8 cellular contexts compared by ENCODE assay signal in genomic region chr1:113811888-113812660, GRCh38. TPM values are rescaled to one million over a fixed set of nuclear protein-coding genes. Genes with fewer than 3 reads are reported as not detected.
A peak's percentile ranks its signal among the peaks of the same experiment; 100 is the strongest.
DNase-seq lines count a peak whose midpoint lies in the region; ATAC-seq and TF ChIP-seq lines count a peak whose summit lies in the region.

Gene RSBN1 (minus strand): TSS chr1:113812476. CDS start chr1:113812412, 64 bp downstream.

- peak within 1 kb of the TSS; percentile 83 for H3K4me2 ChIP-seq in GM23338

- peaks cover 11% of the 10 kb centered on the region; the same call in 1 of the 2 replicates for H3K4me1 ChIP-seq in GM23338 (ENCODE audit: insufficient read depth)
- peaks cover 17 to 25% of the 10 kb centered on the region in 2 donors for H3K4me1 ChIP-seq in naive thymus-derived CD4-positive, alpha-beta T cell (ENCODE audit: control insufficient read depth in 2 of 2, insufficient read depth in 2 of 2, low read length in 2 of 2)

- no peaks in the 10 kb centered on the region for H3K9me3 Mint-ChIP-seq in GM23338
- H3K9me3 Mint-ChIP-seq in naive thymus-derived CD4-positive, alpha-beta T cell, result peaks cover 0 to 3% (median 0%) of the 10 kb centered on the region in 11 donors
- no peaks in the 10 kb centered on the region for H3K9me3 Mint-ChIP-seq in stimulated activated naive B cell treated with anti-CD40 and anti-IgM and Interleukin-4, amounts not matched to agents 10 μg/mL and 1 μg/mL and 100 μg/mL, for 72 hours

- H3K4me1 Mint-ChIP-seq in GM23338, result peaks cover 13% of the 10 kb centered on the region
- peaks cover 20 to 51% (median 38%) of the 10 kb centered on the region in 7 donors for H3K4me1 Mint-ChIP-seq in naive thymus-derived CD4-positive, alpha-beta T cell
- H3K4me1 Mint-ChIP-seq in stimulated activated naive B cell treated with anti-CD40 and anti-IgM and Interleukin-4, amounts not matched to agents 10 μg/mL and 1 μg/mL and 100 μg/mL, for 72 hours, result peaks cover 11 to 18% of the 10 kb centered on the region in 2 donors

- intact Hi-C loops in naive thymus-derived CD4-positive, alpha-beta T cell (cut with micrococcal nuclease), result loop anchor here (1.0 to 10.0 kb wide), 23 partner anchors 29 to 1250 kb away; partner anchors contain the start of genes AP4B1 (in 2 of the 2), CSDE1 (in 2 of the 2), HIPK1 (in 2 of the 2) and MAGI3 (in 2 of the 2)

- DNase-seq in Daoy (ENCODE audit: low read depth), result peak; percentile 100
- DNase-seq in GM23338 (ENCODE audit: low spot score), result peak; percentile 100
- DNase-seq in LHCN-M2 (ENCODE audit: low read depth), result peak; percentile 99
- DNase-seq in RPMI8226, result peak; percentile 97
- DNase-seq in activated T-helper 1 cell treated with anti-CD3 and anti-CD28 coated beads, Interleukin-2, amount 50 U/mL, for 16 hours (ENCODE audit: low read depth in 1 of 2, low spot score in 1 of 2), result peak; percentile 95 to 98
- DNase-seq in fibroblast of gingiva (ENCODE audit: low read depth), result peak; percentile 99
- peak; percentile 92 to 99 (median 98) for DNase-seq in naive thymus-derived CD4-positive, alpha-beta T cell
- DNase-seq in stimulated activated naive B cell treated with anti-CD40 and anti-IgM and Interleukin-4, amounts not matched to agents 10 μg/mL and 1 μg/mL and 100 μg/mL, for 72 hours, result peak; percentile 99

- H3K27me3 Mint-ChIP-seq in GM23338 (ENCODE audit: insufficient read depth, low read depth, poor library complexity), result peaks cover 10% of the 10 kb centered on the region
- H3K27me3 Mint-ChIP-seq in naive thymus-derived CD4-positive, alpha-beta T cell, result no peaks in the 10 kb centered on the region
- H3K27me3 Mint-ChIP-seq in stimulated activated naive B cell treated with anti-CD40 and anti-IgM and Interleukin-4, amounts not matched to agents 10 μg/mL and 1 μg/mL and 100 μg/mL, for 72 hours, result no peaks in the 10 kb centered on the region

- peak within 1 kb of the TSS; percentile 98 for H3K4me3 Mint-ChIP-seq in GM23338
- H3K4me3 Mint-ChIP-seq in naive thymus-derived CD4-positive, alpha-beta T cell, result peak within 1 kb of the TSS; percentile 91 to 99 (median 97)
- peak within 1 kb of the TSS; percentile 93 to 99 for H3K4me3 Mint-ChIP-seq in stimulated activated naive B cell treated with anti-CD40 and anti-IgM and Interleukin-4, amounts not matched to agents 10 μg/mL and 1 μg/mL and 100 μg/mL, for 72 hours

- H3K4me3 ChIP-seq in GM23338, result peak within 1 kb of the TSS; percentile 72
- peak within 1 kb of the TSS; percentile 88 for H3K4me3 ChIP-seq in naive thymus-derived CD4-positive, alpha-beta T cell (ENCODE audit: low read length)

- no peak for TF ChIP-seq CTCF in GM23338 (conservative IDR thresholded peaks at IDR 0.05; ENCODE audit: low read depth in 2 of 2)

- H2AFZ ChIP-seq in GM23338, result peak within 1 kb of the TSS; percentile 66

- peak; percentile 94 for ATAC-seq in GM23338
- peak; percentile 95 for ATAC-seq in naive thymus-derived CD4-positive, alpha-beta T cell
- ATAC-seq in stimulated activated naive B cell treated with anti-CD40 and anti-IgM and Interleukin-4, amounts not matched to agents 10 μg/mL and 1 μg/mL and 100 μg/mL, for 72 hours (replicated peaks), result peak; percentile 94

- peak within 1 kb of the TSS; percentile 91 for H3K27ac ChIP-seq in GM23338 (ENCODE audit: low read depth)
- peak within 1 kb of the TSS; percentile 97 for H3K27ac ChIP-seq in naive thymus-derived CD4-positive, alpha-beta T cell (ENCODE audit: low read depth, low read length)

- no peaks in the 10 kb centered on the region for H3K9me2 ChIP-seq in GM23338 (ENCODE audit: insufficient read depth)

- peaks cover 46% of the 10 kb centered on the region for H3K79me2 ChIP-seq in GM23338 (replicated peaks; ENCODE audit: insufficient read depth)

- H4K20me1 ChIP-seq in GM23338 (replicated peaks; ENCODE audit: insufficient read depth), result peaks cover 13% of the 10 kb centered on the region; the same call in 1 of the 2 replicates

- CTCF ChIA-PET in naive thymus-derived CD4-positive, alpha-beta T cell (lab: Charles Lee), result interaction anchor here (0.5 to 1.7 kb wide), 4 partner anchors 12 to 93 kb away, joined by 4 to 7 read pairs (median 6); partner anchors contain the start of genes AP4B1 and DCLRE1B

- peaks cover 5% of the 10 kb centered on the region; the same call in 2 of the 3 replicates for H3K36me3 Mint-ChIP-seq in GM23338 (ENCODE audit: low read depth)
- peaks cover 0 to 24% (median 8%) of the 10 kb centered on the region in 5 donors for H3K36me3 Mint-ChIP-seq in naive thymus-derived CD4-positive, alpha-beta T cell
- peaks cover 15 to 17% of the 10 kb centered on the region in 2 donors for H3K36me3 Mint-ChIP-seq in stimulated activated naive B cell treated with anti-CD40 and anti-IgM and Interleukin-4, amounts not matched to agents 10 μg/mL and 1 μg/mL and 100 μg/mL, for 72 hours

- no peaks in the 10 kb centered on the region for H3K27me3 ChIP-seq in GM23338 (ENCODE audit: insufficient read depth)
- H3K27me3 ChIP-seq in naive thymus-derived CD4-positive, alpha-beta T cell (ENCODE audit: control insufficient read depth in 2 of 2, insufficient read depth in 2 of 2, low read length in 2 of 2), result no peaks in the 10 kb centered on the region

- no peaks in the 10 kb centered on the region for H3F3A ChIP-seq in GM23338 (replicated peaks; ENCODE audit: low read depth)

- peak within 1 kb of the TSS; percentile 96 for H3K27ac Mint-ChIP-seq in GM23338
- peak within 1 kb of the TSS; percentile 96 to 99 (median 98) for H3K27ac Mint-ChIP-seq in naive thymus-derived CD4-positive, alpha-beta T cell
- H3K27ac Mint-ChIP-seq in stimulated activated naive B cell treated with anti-CD40 and anti-IgM and Interleukin-4, amounts not matched to agents 10 μg/mL and 1 μg/mL and 100 μg/mL, for 72 hours, result peak within 1 kb of the TSS; percentile 96

- no peaks in the 10 kb centered on the region for H3K9me3 ChIP-seq in naive thymus-derived CD4-positive, alpha-beta T cell (ENCODE audit: control insufficient read depth in 2 of 3, low read length in 3 of 3)

- no peaks in the 10 kb centered on the region for H3K36me3 ChIP-seq in GM23338 (ENCODE audit: insufficient read depth)
- peaks cover 0 to 6% (median 0%) of the 10 kb centered on the region in 3 experiments for H3K36me3 ChIP-seq in naive thymus-derived CD4-positive, alpha-beta T cell (ENCODE audit: control insufficient read depth in 2 of 3, insufficient read depth in 3 of 3, low read length in 3 of 3)

- POLR2A ChIA-PET in naive thymus-derived CD4-positive, alpha-beta T cell (lab: Charles Lee), result interaction anchor here (0.8 to 3.5 kb wide), 23 partner anchors 13 to 1192 kb away, joined by 3 to 45 read pairs (median 5); partner anchors contain the start of genes AP4B1, CAPZA1, DCLRE1B and PHTF1

TF ChIP-seq in GM23338, 12 proteins besides CTCF, POLR2A, EP300 and RAD21:
- TF ChIP-seq EZH2phosphoT487 (IDR thresholded peaks at IDR 0.05; ENCODE audit: unreplicated experiment) (no peak), ETS1 (IDR thresholded peaks at IDR 0.05) (peak; percentile 95), POLR2AphosphoS5 (IDR thresholded peaks at IDR 0.05; ENCODE audit: low read depth) (peak; percentile 77), CREB1 (CRISPR knock-in tag; IDR thresholded peaks at IDR 0.05; ENCODE audit: low read depth) (peak; percentile 77; the same call in 1 of the 2 replicates), EZH2 (IDR thresholded peaks at IDR 0.05; ENCODE audit: low read depth, unreplicated experiment) (no peak), JUNB (IDR thresholded peaks at IDR 0.05; ENCODE audit: unreplicated experiment) (no peak), ZNF114 (CRISPR knock-in tag; IDR thresholded peaks at IDR 0.05) (no peak)

RNA-seq across cellular contexts. Expression of gene RSBN1, which starts in this region (rescaled TPM):
- total RNA-seq in Daoy (2014; rRNA removed; shearing (Covaris generic)), result 8.9 and 11.8 TPM in 2 replicates
- 15.4 and 29.9 TPM in 2 replicates for total RNA-seq in GM23338 (2014; rRNA removed; shearing (Covaris generic))
- polyA plus RNA-seq in GM23338 (2016; fragmentation: Nextera tagmentation; extraction: Ambion mirVana), result 17.4 and 18.9 TPM in 2 replicates
- total RNA-seq in LHCN-M2 (2014; rRNA removed), result 8.1 and 10.7 TPM in 2 replicates
- 3.6 TPM for polyA plus RNA-seq in LHCN-M2 (2012)
- total RNA-seq in naive thymus-derived CD4-positive, alpha-beta T cell, result 10 to 100 TPM; 29.9 to 58.1 (median 42.0) TPM
- 10 to 100 TPM; 40.7 to 44.2 TPM for polyA plus RNA-seq in naive thymus-derived CD4-positive, alpha-beta T cell

Comparison
In these comparisons a context has a peak if more than half of its experiments do, and no peak if none do; other contexts are left out.
1. Peak in every context shown above with its lines: DNase-seq, ATAC-seq, H3K4me3 ChIP-seq and H3K27ac ChIP-seq.